Comparison of ENCODE assay signal across 1 cellular context in genomic region chr7:92527300-92528187, GRCh38.
TF ChIP-seq lines count a peak whose summit lies in the region.

No MANE protein-coding gene starts in this region.

TF ChIP-seq in HepG2, 621 proteins besides CTCF, POLR2A, EP300 and RAD21 (continues in another document):
- TF ChIP-seq, protein P1, sequence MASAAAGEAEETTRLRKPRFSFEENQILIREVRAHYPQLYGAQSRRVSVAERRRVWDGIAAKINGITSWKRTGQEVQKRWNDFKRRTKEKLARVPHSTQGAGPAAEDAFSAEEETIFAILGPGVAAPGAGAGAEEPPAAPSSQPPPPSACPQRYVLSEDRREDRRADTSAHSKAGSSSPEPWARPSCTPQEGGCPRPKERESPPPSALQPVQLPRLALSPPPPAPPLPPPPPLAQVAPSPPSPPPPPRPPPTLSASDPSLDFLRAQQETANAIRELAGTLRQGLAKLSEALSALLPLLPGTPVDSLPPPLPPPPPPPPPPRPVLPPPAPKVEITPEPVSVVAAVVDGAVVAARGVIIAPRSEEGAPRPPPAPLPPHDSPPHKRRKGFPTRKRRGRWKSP (CRISPR knock-in tag; IDR thresholded peaks at IDR 0.05), result 0 out of 2 replicates have a peak, but pooled peaks have one; percentile 7
- peak; percentile 17; the same call in 1 of the 2 replicates for TF ChIP-seq ZMYM2 (CRISPR knock-in tag; IDR thresholded peaks at IDR 0.05)
- no peak for TF ChIP-seq ZNF563 (CRISPR knock-in tag; IDR thresholded peaks at IDR 0.05)
- TF ChIP-seq CSRNP1 (CRISPR knock-in tag; IDR thresholded peaks at IDR 0.05), result 0 out of 2 replicates have a peak, but pooled peaks have one; percentile 35
- no peak for TF ChIP-seq ZNF546 (CRISPR knock-in tag; conservative IDR thresholded peaks at IDR 0.05)
- no peak for TF ChIP-seq NR0B2 (CRISPR knock-in tag; IDR thresholded peaks at IDR 0.05)
- TF ChIP-seq YY1 (IDR thresholded peaks at IDR 0.05; ENCODE audit: insufficient read depth, insufficient replicate concordance, low read depth, low read length), result peak; percentile 5
- no peak for TF ChIP-seq ZMAT3 (CRISPR knock-in tag; conservative IDR thresholded peaks at IDR 0.05)
- TF ChIP-seq, protein P2, sequence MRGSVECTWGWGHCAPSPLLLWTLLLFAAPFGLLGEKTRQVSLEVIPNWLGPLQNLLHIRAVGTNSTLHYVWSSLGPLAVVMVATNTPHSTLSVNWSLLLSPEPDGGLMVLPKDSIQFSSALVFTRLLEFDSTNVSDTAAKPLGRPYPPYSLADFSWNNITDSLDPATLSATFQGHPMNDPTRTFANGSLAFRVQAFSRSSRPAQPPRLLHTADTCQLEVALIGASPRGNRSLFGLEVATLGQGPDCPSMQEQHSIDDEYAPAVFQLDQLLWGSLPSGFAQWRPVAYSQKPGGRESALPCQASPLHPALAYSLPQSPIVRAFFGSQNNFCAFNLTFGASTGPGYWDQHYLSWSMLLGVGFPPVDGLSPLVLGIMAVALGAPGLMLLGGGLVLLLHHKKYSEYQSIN (CRISPR knock-in tag; IDR thresholded peaks at IDR 0.05; ENCODE audit: borderline replicate concordance), result no peak
- peak; percentile 14 for TF ChIP-seq SPEN (CRISPR knock-in tag; IDR thresholded peaks at IDR 0.05; ENCODE audit: low read depth)
- TF ChIP-seq ADNP (CRISPR knock-in tag; IDR thresholded peaks at IDR 0.05), result no peak
- TF ChIP-seq MTF2 (CRISPR knock-in tag; IDR thresholded peaks at IDR 0.05; ENCODE audit: borderline replicate concordance), result peak; percentile 13; the same call in 1 of the 2 replicates
- TF ChIP-seq AHR (CRISPR knock-in tag; IDR thresholded peaks at IDR 0.05), result peak; percentile 13; the same call in 1 of the 2 replicates
- peak; percentile 66; the same call in 1 of the 2 replicates for TF ChIP-seq TFDP1 (CRISPR knock-in tag; IDR thresholded peaks at IDR 0.05; ENCODE audit: borderline replicate concordance)
- TF ChIP-seq HOXA5 (CRISPR knock-in tag; IDR thresholded peaks at IDR 0.05), result no peak
- TF ChIP-seq ZBTB7B (CRISPR knock-in tag; IDR thresholded peaks at IDR 0.05), result no peak
- TF ChIP-seq ZNF562 (CRISPR knock-in tag; IDR thresholded peaks at IDR 0.05; ENCODE audit: borderline replicate concordance), result no peak
- no peak for TF ChIP-seq MAFF (IDR thresholded peaks at IDR 0.05; ENCODE audit: low read depth, low read length)
- TF ChIP-seq ZNF20 (CRISPR knock-in tag; IDR thresholded peaks at IDR 0.05), result no peak
- peak; percentile 37; the same call in 1 of the 2 replicates for TF ChIP-seq POLR2G (IDR thresholded peaks at IDR 0.05; ENCODE audit: low read depth, low read length)
- no peak for TF ChIP-seq TMF1 (CRISPR knock-in tag; IDR thresholded peaks at IDR 0.05; ENCODE audit: low read depth)
- TF ChIP-seq GATAD2A (CRISPR knock-in tag; IDR thresholded peaks at IDR 0.05), result peak; percentile 62; the same call in 1 of the 2 replicates
- TF ChIP-seq ZNF496 (CRISPR knock-in tag; IDR thresholded peaks at IDR 0.05; ENCODE audit: insufficient replicate concordance), result no peak
- TF ChIP-seq KMT2A (CRISPR knock-in tag; IDR thresholded peaks at IDR 0.05), result peak; percentile 12; the same call in 1 of the 2 replicates
- no peak for TF ChIP-seq ZFY (CRISPR knock-in tag; IDR thresholded peaks at IDR 0.05)
- no peak for TF ChIP-seq ZNF264 (CRISPR knock-in tag; IDR thresholded peaks at IDR 0.05)
- no peak for TF ChIP-seq YEATS2 (CRISPR knock-in tag; IDR thresholded peaks at IDR 0.05; ENCODE audit: borderline replicate concordance)
- 0 out of 2 replicates have a peak, but pooled peaks have one; percentile 42 for TF ChIP-seq ZNF431 (CRISPR knock-in tag; IDR thresholded peaks at IDR 0.05; ENCODE audit: borderline replicate concordance, low read depth)
- TF ChIP-seq MXI1 (IDR thresholded peaks at IDR 0.05; ENCODE audit: borderline replicate concordance, low read depth, low read length), result no peak
- 0 out of 2 replicates have a peak, but pooled peaks have one; percentile 7 for TF ChIP-seq FOXJ3 (CRISPR knock-in tag; IDR thresholded peaks at IDR 0.05; ENCODE audit: borderline replicate concordance)
- no peak for TF ChIP-seq ZNF841 (CRISPR knock-in tag; IDR thresholded peaks at IDR 0.05; ENCODE audit: borderline replicate concordance)
- no peak for TF ChIP-seq PHF8 (CRISPR knock-in tag; IDR thresholded peaks at IDR 0.05)
- TF ChIP-seq NCOR1 (IDR thresholded peaks at IDR 0.05; ENCODE audit: borderline replicate concordance, low read length), result 0 out of 2 replicates have a peak, but pooled peaks have one; percentile 0
- TF ChIP-seq FOXO1 (CRISPR knock-in tag; IDR thresholded peaks at IDR 0.05), result 0 out of 2 replicates have a peak, but pooled peaks have one; percentile 2
- TF ChIP-seq ZBTB37 (CRISPR knock-in tag; IDR thresholded peaks at IDR 0.05), result no peak
- no peak for TF ChIP-seq ZFP37 (CRISPR knock-in tag; IDR thresholded peaks at IDR 0.05; ENCODE audit: borderline replicate concordance)
- no peak; the same call in 1 of the 2 replicates for TF ChIP-seq ZSCAN21 (CRISPR knock-in tag; IDR thresholded peaks at IDR 0.05; ENCODE audit: borderline replicate concordance)
- peak; percentile 4; the same call in 1 of the 2 replicates for TF ChIP-seq FOXC1 (CRISPR knock-in tag; IDR thresholded peaks at IDR 0.05; ENCODE audit: borderline replicate concordance)
- no peak for TF ChIP-seq GABPA (IDR thresholded peaks at IDR 0.05; ENCODE audit: low read depth, low read length)
- no peak for TF ChIP-seq GABPA (CRISPR knock-in tag; IDR thresholded peaks at IDR 0.05; ENCODE audit: low read depth)
- TF ChIP-seq FOXA3 (CRISPR knock-in tag; IDR thresholded peaks at IDR 0.05), result no peak
- TF ChIP-seq SP5 (CRISPR knock-in tag; IDR thresholded peaks at IDR 0.05; ENCODE audit: borderline replicate concordance, low read depth), result peak; percentile 23; the same call in 1 of the 2 replicates
- TF ChIP-seq, protein P3, sequence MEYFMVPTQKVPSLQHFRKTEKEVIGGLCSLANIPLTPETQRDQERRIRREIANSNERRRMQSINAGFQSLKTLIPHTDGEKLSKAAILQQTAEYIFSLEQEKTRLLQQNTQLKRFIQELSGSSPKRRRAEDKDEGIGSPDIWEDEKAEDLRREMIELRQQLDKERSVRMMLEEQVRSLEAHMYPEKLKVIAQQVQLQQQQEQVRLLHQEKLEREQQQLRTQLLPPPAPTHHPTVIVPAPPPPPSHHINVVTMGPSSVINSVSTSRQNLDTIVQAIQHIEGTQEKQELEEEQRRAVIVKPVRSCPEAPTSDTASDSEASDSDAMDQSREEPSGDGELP (IDR thresholded peaks at IDR 0.05; ENCODE audit: borderline replicate concordance, low read depth), result peak; percentile 47; the same call in 1 of the 2 replicates
- no peak for TF ChIP-seq HDAC6 (IDR thresholded peaks at IDR 0.05; ENCODE audit: low read depth, low read length)
- no peak for TF ChIP-seq ARNT (IDR thresholded peaks at IDR 0.05)
- TF ChIP-seq STAG1 (CRISPR knock-in tag; IDR thresholded peaks at IDR 0.05), result 0 out of 2 replicates have a peak, but pooled peaks have one; percentile 2
- TF ChIP-seq KLF16 (CRISPR knock-in tag; IDR thresholded peaks at IDR 0.05), result no peak
- TF ChIP-seq TOPORS (CRISPR knock-in tag; IDR thresholded peaks at IDR 0.05), result 0 out of 2 replicates have a peak, but pooled peaks have one; percentile 40
- no peak for TF ChIP-seq ZNF616 (CRISPR knock-in tag; IDR thresholded peaks at IDR 0.05; ENCODE audit: low read depth)
- peak; percentile 25; the same call in 1 of the 2 replicates for TF ChIP-seq ZNF652 (CRISPR knock-in tag; IDR thresholded peaks at IDR 0.05; ENCODE audit: borderline replicate concordance, low read depth)
- TF ChIP-seq SAP130 (CRISPR knock-in tag; IDR thresholded peaks at IDR 0.05; ENCODE audit: low read depth), result peak; percentile 35; the same call in 1 of the 2 replicates
- TF ChIP-seq, protein P4, sequence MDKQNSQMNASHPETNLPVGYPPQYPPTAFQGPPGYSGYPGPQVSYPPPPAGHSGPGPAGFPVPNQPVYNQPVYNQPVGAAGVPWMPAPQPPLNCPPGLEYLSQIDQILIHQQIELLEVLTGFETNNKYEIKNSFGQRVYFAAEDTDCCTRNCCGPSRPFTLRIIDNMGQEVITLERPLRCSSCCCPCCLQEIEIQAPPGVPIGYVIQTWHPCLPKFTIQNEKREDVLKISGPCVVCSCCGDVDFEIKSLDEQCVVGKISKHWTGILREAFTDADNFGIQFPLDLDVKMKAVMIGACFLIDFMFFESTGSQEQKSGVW (CRISPR knock-in tag; IDR thresholded peaks at IDR 0.05; ENCODE audit: borderline replicate concordance), result no peak
- TF ChIP-seq, protein P5, sequence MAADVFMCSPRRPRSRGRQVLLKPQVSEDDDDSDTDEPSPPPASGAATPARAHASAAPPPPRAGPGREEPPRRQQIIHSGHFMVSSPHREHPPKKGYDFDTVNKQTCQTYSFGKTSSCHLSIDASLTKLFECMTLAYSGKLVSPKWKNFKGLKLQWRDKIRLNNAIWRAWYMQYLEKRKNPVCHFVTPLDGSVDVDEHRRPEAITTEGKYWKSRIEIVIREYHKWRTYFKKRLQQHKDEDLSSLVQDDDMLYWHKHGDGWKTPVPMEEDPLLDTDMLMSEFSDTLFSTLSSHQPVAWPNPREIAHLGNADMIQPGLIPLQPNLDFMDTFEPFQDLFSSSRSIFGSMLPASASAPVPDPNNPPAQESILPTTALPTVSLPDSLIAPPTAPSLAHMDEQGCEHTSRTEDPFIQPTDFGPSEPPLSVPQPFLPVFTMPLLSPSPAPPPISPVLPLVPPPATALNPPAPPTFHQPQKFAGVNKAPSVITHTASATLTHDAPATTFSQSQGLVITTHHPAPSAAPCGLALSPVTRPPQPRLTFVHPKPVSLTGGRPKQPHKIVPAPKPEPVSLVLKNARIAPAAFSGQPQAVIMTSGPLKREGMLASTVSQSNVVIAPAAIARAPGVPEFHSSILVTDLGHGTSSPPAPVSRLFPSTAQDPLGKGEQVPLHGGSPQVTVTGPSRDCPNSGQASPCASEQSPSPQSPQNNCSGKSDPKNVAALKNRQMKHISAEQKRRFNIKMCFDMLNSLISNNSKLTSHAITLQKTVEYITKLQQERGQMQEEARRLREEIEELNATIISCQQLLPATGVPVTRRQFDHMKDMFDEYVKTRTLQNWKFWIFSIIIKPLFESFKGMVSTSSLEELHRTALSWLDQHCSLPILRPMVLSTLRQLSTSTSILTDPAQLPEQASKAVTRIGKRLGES (CRISPR knock-in tag; IDR thresholded peaks at IDR 0.05; ENCODE audit: borderline replicate concordance), result 0 out of 2 replicates have a peak, but pooled peaks have one; percentile 10
- TF ChIP-seq ZNF720 (CRISPR knock-in tag; IDR thresholded peaks at IDR 0.05), result no peak
- no peak for TF ChIP-seq ATRX (CRISPR knock-in tag; IDR thresholded peaks at IDR 0.05; ENCODE audit: borderline replicate concordance)
- TF ChIP-seq BORCS8-MEF2B (CRISPR knock-in tag; IDR thresholded peaks at IDR 0.05), result no peak
- TF ChIP-seq HNRNPLL (IDR thresholded peaks at IDR 0.05; ENCODE audit: low read depth, low read length, poor library complexity, severe bottlenecking), result peak; percentile 97
- no peak for TF ChIP-seq ZNF34 (CRISPR knock-in tag; IDR thresholded peaks at IDR 0.05; ENCODE audit: borderline replicate concordance)
- TF ChIP-seq ZNF724P (CRISPR knock-in tag; IDR thresholded peaks at IDR 0.05; ENCODE audit: borderline replicate concordance), result no peak
- TF ChIP-seq THYN1 (CRISPR knock-in tag; IDR thresholded peaks at IDR 0.05; ENCODE audit: borderline replicate concordance, low read depth), result no peak
- TF ChIP-seq GABPB1 (CRISPR knock-in tag; IDR thresholded peaks at IDR 0.05), result no peak
- no peak for TF ChIP-seq ZNF614 (CRISPR knock-in tag; IDR thresholded peaks at IDR 0.05; ENCODE audit: borderline replicate concordance)
- TF ChIP-seq KDM5A (IDR thresholded peaks at IDR 0.05; ENCODE audit: borderline replicate concordance, low read length), result no peak
- no peak for TF ChIP-seq ZMYM3 (CRISPR knock-in tag; IDR thresholded peaks at IDR 0.05)
- TF ChIP-seq LBX2 (CRISPR knock-in tag; IDR thresholded peaks at IDR 0.05; ENCODE audit: borderline replicate concordance), result no peak
- TF ChIP-seq ZNF7 (CRISPR knock-in tag; IDR thresholded peaks at IDR 0.05), result no peak
